In genomic region chr7:37198906-37199485, GRCh38 we compare ENCODE assay signal across 8 cellular contexts.
DNase-seq lines count a peak whose midpoint lies in the region; ATAC-seq and TF ChIP-seq lines count a peak whose summit lies in the region.

No MANE protein-coding gene starts in this region.

- peaks cover 12% of the 10 kb centered on the region for H3K27me3 Mint-ChIP-seq in osteocyte (ENCODE audit: unreplicated experiment)

- TF ChIP-seq CTCF in gastroesophageal sphincter (IDR thresholded peaks at IDR 0.05) (peak; percentile 75 to 89 (median 86)), osteocyte (IDR thresholded peaks at IDR 0.05) (peak; percentile 91), tibial nerve (IDR thresholded peaks at IDR 0.05) (peak; percentile 78 to 84 (median 81))

- H3K9me3 Mint-ChIP-seq in osteocyte (ENCODE audit: unreplicated experiment): no peaks in the 10 kb centered on the region

- no peaks in the 10 kb centered on the region for H3K4me1 Mint-ChIP-seq in osteocyte (ENCODE audit: unreplicated experiment)

- H3K27me3 ChIP-seq in gastroesophageal sphincter (no peaks in the 10 kb centered on the region), tibial nerve (no peaks in the 10 kb centered on the region)

- H3K36me3 ChIP-seq in gastroesophageal sphincter (peaks cover 0 to 14% of the 10 kb centered on the region in 2 donors), tibial nerve (peaks cover 0 to 24% (median 3%) of the 10 kb centered on the region in 3 donors)

- H3K9me3 ChIP-seq in gastroesophageal sphincter: no peaks in the 10 kb centered on the region
- H3K9me3 ChIP-seq in tibial nerve: no peaks in the 10 kb centered on the region

- TF ChIP-seq POLR2A in gastroesophageal sphincter (IDR thresholded peaks at IDR 0.05) (no peak), tibial nerve (IDR thresholded peaks at IDR 0.05) (no peak)

- TF ChIP-seq EP300 in gastroesophageal sphincter (IDR thresholded peaks at IDR 0.05) (no peak), tibial nerve (IDR thresholded peaks at IDR 0.05) (no peak)

- peak; percentile 58 for ATAC-seq in gastroesophageal sphincter

- no peak overlapping the region for H3K4me3 Mint-ChIP-seq in osteocyte (ENCODE audit: unreplicated experiment)

- H3K36me3 Mint-ChIP-seq in osteocyte (ENCODE audit: unreplicated experiment): no peaks in the 10 kb centered on the region

- 55 to 60% methylated on average over 4 of the region's 6 CpGs for WGBS in gastroesophageal sphincter (ENCODE audit: low coverage in 1 of 2), 2 donors
- 34 to 38% methylated on average over 6 of the region's 6 CpGs for WGBS in tibial nerve, 2 donors

- H3K27ac ChIP-seq in gastroesophageal sphincter (peak overlapping the region in 1 of 4 donors; percentile 3), tibial nerve (peak overlapping the region in 1 of 4 donors; percentile 87)

- no peak overlapping the region for H3K4me3 ChIP-seq in gastroesophageal sphincter
- H3K4me3 ChIP-seq in tibial nerve: no peak overlapping the region

- H3K4me1 ChIP-seq in gastroesophageal sphincter (peaks cover 10 to 63% (median 25%) of the 10 kb centered on the region in 3 donors), tibial nerve (peaks cover 4 to 63% (median 21%) of the 10 kb centered on the region in 4 donors)

- DNase-seq in NCI-H524 (lab: John Stamatoyannopoulos, UW) (peak; percentile 49 to 83), NCI-H524 treated with DMSO at 0.1 percent for 48 hours (lab: John Stamatoyannopoulos, UW) (no peak), LHCN-M2 (ENCODE audit: low read depth) (peak; percentile 73), SHP77 (lab: John Stamatoyannopoulos, UW) (peak; percentile 85 to 90), osteocyte (ENCODE audit: extremely low spot score, unreplicated experiment) (peak; percentile 90), tibial nerve (ENCODE audit: low spot score in 2 of 2) (peak; percentile 72 to 88)
- peak; percentile 89 for DNase-seq in activated effector memory CD4-positive, alpha-beta T cell treated with anti-CD3 and anti-CD28 coated beads, Interleukin-2, amount 50 U/mL, for 16 hours

- H3K27ac Mint-ChIP-seq in osteocyte (ENCODE audit: unreplicated experiment): no peak overlapping the region
